8 cellular contexts compared by ENCODE assay signal in genomic region chr17:2814499-2815341, GRCh38. TPM values are rescaled to one million over a fixed set of nuclear protein-coding genes. Genes with fewer than 3 reads are reported as not detected.
DNase-seq lines count a peak whose midpoint lies in the region; ATAC-seq and TF ChIP-seq lines count a peak whose summit lies in the region.

No MANE protein-coding gene starts in this region.

- no peaks in the 10 kb centered on the region for H3K4me1 ChIP-seq in duodenal mucosa (ENCODE audit: control insufficient read depth in 1 of 2, insufficient read depth in 2 of 2, low read length in 2 of 2)

- no peaks in the 10 kb centered on the region for H3K27me3 ChIP-seq in duodenal mucosa (ENCODE audit: control insufficient read depth in 1 of 2, insufficient read depth in 2 of 2, low read length in 2 of 2)

- peak overlapping the region; percentile 48 to 87 (median 71) for H3K27ac Mint-ChIP-seq in CD14-positive monocyte

- peaks cover 60% of the 10 kb centered on the region for H3K4me1 Mint-ChIP-seq in CD14-positive monocyte

- H3K27ac ChIP-seq in duodenal mucosa (ENCODE audit: low read depth, low read length): no peak overlapping the region

- H3K9me3 ChIP-seq in duodenal mucosa (ENCODE audit: control insufficient read depth in 1 of 2, low read length in 2 of 2): no peaks in the 10 kb centered on the region

- ATAC-seq in HG03097 (IDR thresholded peaks at IDR 0.05; ENCODE audit: low FRiP score, unreplicated experiment) (peak; percentile 66), GM19452 (IDR thresholded peaks at IDR 0.05; ENCODE audit: unreplicated experiment) (no peak)

- no peaks in the 10 kb centered on the region for H3K36me3 ChIP-seq in duodenal mucosa (ENCODE audit: control insufficient read depth in 1 of 2, insufficient read depth in 2 of 2, low read length in 2 of 2)

- no peak overlapping the region for H3K9ac ChIP-seq in duodenal mucosa (ENCODE audit: low read depth in 1 of 2, low read length in 2 of 2)

- no peaks in the 10 kb centered on the region for H3K27me3 Mint-ChIP-seq in CD14-positive monocyte (ENCODE audit: low read depth in 3 of 3)

- no peak for TF ChIP-seq CTCF in CD14-positive monocyte (IDR thresholded peaks at IDR 0.05)

- H3K36me3 Mint-ChIP-seq in CD14-positive monocyte: peaks cover 21 to 47% of the 10 kb centered on the region in 2 donors

- H3K9me3 Mint-ChIP-seq in CD14-positive monocyte: no peaks in the 10 kb centered on the region

- intact Hi-C loops in CD14-positive monocyte (cut with micrococcal nuclease): no loop called here

- peak overlapping the region; percentile 75 to 90 for H3K4me3 Mint-ChIP-seq in CD14-positive monocyte

- peak overlapping the region; percentile 32 to 40 for H3K4me3 ChIP-seq in duodenal mucosa (ENCODE audit: low read depth in 1 of 2, low read length in 2 of 2)

- DNase-seq in CD14-positive monocyte (ENCODE audit: low spot score): no peak
- peak; percentile 88 for DNase-seq in activated CD4-positive, CD25-positive, alpha-beta regulatory T cell treated with anti-CD3 and anti-CD28 coated beads, Interleukin-2, amount 50 U/mL, for 16 hours (ENCODE audit: low read depth, low spot score)
- peak; percentile 64 to 81 (median 80) for DNase-seq in stimulated activated CD4-positive, alpha-beta T cell treated with anti-CD3 and anti-CD28 coated beads, TNF-alpha, amount 100 ng/mL, for 1 hour (ENCODE audit: low read depth in 3 of 3, low spot score in 1 of 3)
- no peak for DNase-seq in DMS153 treated with DMSO at 0.1 percent for 48 hours (lab: John Stamatoyannopoulos, UW; ENCODE audit: unreplicated experiment)
- DNase-seq in kidney tubule cell (ENCODE audit: low spot score): no peak

RNA-seq across cellular contexts. Expression of gene RAP1GAP2, which starts 18.5 kb away (rescaled TPM):
- polyA plus RNA-seq in CD14-positive monocyte: 1 to 10 TPM; 1.5 to 6.1 TPM

Comparison
In these comparisons a context has a peak if more than half of its experiments do, and no peak if none do; other contexts are left out.
1. DNase-seq: peak in activated CD4-positive, CD25-positive, alpha-beta regulatory T cell treated with anti-CD3 and anti-CD28 coated beads, Interleukin-2, amount 50 U/mL, for 16 hours (single experiment) and stimulated activated CD4-positive, alpha-beta T cell treated with anti-CD3 and anti-CD28 coated beads, TNF-alpha, amount 100 ng/mL, for 1 hour (3 of 3); none in CD14-positive monocyte (single experiment), DMS153 treated with DMSO at 0.1 percent for 48 hours (single experiment) and kidney tubule cell (single experiment).